Comparison of ENCODE assay signal across 11 cellular contexts in genomic region chr1:180003026-180003695, GRCh38. TPM values are rescaled to one million over a fixed set of nuclear protein-coding genes. Genes with fewer than 3 reads are reported as not detected.
DNase-seq lines count a peak whose midpoint lies in the region; ATAC-seq and TF ChIP-seq lines count a peak whose summit lies in the region.
"Had no signal": no experiment of that assay in that cellular context is flagged by ENCODE, and none has a peak within 500 bp of the region (broad histone marks: within the 10 kb centered on the region; RNA-seq: fewer than 3 reads in every experiment).

No MANE protein-coding gene starts in this region.

- peak; percentile 32 for DNase-seq in MV-4-11 (lab: John Stamatoyannopoulos, UW)
- DNase-seq in natural killer cell = no peak
- DNase-seq in tibial artery = no peak
- no peak for DNase-seq in activated CD8-positive, alpha-beta memory T cell treated with anti-CD3 and anti-CD28 coated beads, Interleukin-2, amount 50 U/mL, for 48 hours
- no peak for DNase-seq in right lobe of liver
- DNase-seq: activated naive CD8-positive, alpha-beta T cell treated with anti-CD3 and anti-CD28 coated beads for 36 hours had no signal

- H3K4me3 ChIP-seq in tibial artery = no peak overlapping the region
- H3K4me3 ChIP-seq in right lobe of liver = no peak overlapping the region
- H3K4me3 ChIP-seq: vagina had no signal

- H3K27ac Mint-ChIP-seq in natural killer cell = no peak overlapping the region
- H3K27ac Mint-ChIP-seq: activated naive CD8-positive, alpha-beta T cell treated with anti-CD3 and anti-CD28 coated beads for 36 hours had no signal

- intact Hi-C loops in natural killer cell (cut with micrococcal nuclease) = no loop called here
- intact Hi-C loops in tibial artery (cut with DNase I; ENCODE audit: low total_unique reads) = no loop called here
- intact Hi-C loops in right lobe of liver (cut with DNase I) = no loop called here

- H3K4me1 ChIP-seq in tibial artery (peaks cover 0 to 24% (median 2%) of the 10 kb centered on the region in 4 donors), right lobe of liver (peaks cover 0 to 4% (median 0%) of the 10 kb centered on the region in 4 donors)
- H3K4me1 ChIP-seq: vagina had no signal

- H3K36me3 Mint-ChIP-seq in natural killer cell = no peaks in the 10 kb centered on the region

- no peaks in the 10 kb centered on the region for H3K4me1 Mint-ChIP-seq in natural killer cell

- H3K27me3 ChIP-seq in tibial artery (no peaks in the 10 kb centered on the region), right lobe of liver (no peaks in the 10 kb centered on the region)
- H3K27me3 ChIP-seq: vagina had no signal

- no peaks in the 10 kb centered on the region for H3K9me3 Mint-ChIP-seq in natural killer cell

- H3K27ac ChIP-seq in tibial artery (no peak overlapping the region), right lobe of liver (no peak overlapping the region)
- H3K27ac ChIP-seq: vagina had no signal

- TF ChIP-seq CTCF in natural killer cell (IDR thresholded peaks at IDR 0.05) (no peak), tibial artery (IDR thresholded peaks at IDR 0.05) (no peak), right lobe of liver (IDR thresholded peaks at IDR 0.05) (no peak)

- H3K4me3 Mint-ChIP-seq in natural killer cell = no peak overlapping the region
- H3K4me3 Mint-ChIP-seq: activated naive CD8-positive, alpha-beta T cell treated with anti-CD3 and anti-CD28 coated beads for 36 hours had no signal

- no peaks in the 10 kb centered on the region for H3K9me3 ChIP-seq in tibial artery
- H3K9me3 ChIP-seq in right lobe of liver = no peaks in the 10 kb centered on the region
- H3K9me3 ChIP-seq: vagina had no signal

- TF ChIP-seq POLR2A in right lobe of liver (IDR thresholded peaks at IDR 0.05) = no peak

- ATAC-seq in GM18498 (IDR thresholded peaks at IDR 0.05; ENCODE audit: unreplicated experiment) = peak; percentile 85
- ATAC-seq in GM19455 (IDR thresholded peaks at IDR 0.05; ENCODE audit: unreplicated experiment) = peak; percentile 69
- peak; percentile 71 for ATAC-seq in HG02943 (IDR thresholded peaks at IDR 0.05; ENCODE audit: low read depth, unreplicated experiment)
- no peak for ATAC-seq in natural killer cell
- ATAC-seq in right lobe of liver = no peak
- ATAC-seq: activated CD4-positive, CD25-positive, alpha-beta regulatory T cell treated with anti-CD3 and anti-CD28 coated beads, Interleukin-2, amount 50 U/mL, for 24 hours had no signal

- H3K27me3 Mint-ChIP-seq in natural killer cell (ENCODE audit: low read depth in 2 of 2) = no peaks in the 10 kb centered on the region
- H3K27me3 Mint-ChIP-seq: activated naive CD8-positive, alpha-beta T cell treated with anti-CD3 and anti-CD28 coated beads for 36 hours had no signal

- WGBS in right lobe of liver (ENCODE audit: insufficient coverage, low coverage, low lambda C conversion rate, missing lambda C conversion rate) = 96% methylated on average over 3 of the region's 3 CpGs

- peaks cover 10 to 20% (median 12%) of the 10 kb centered on the region in 3 donors for H3K36me3 ChIP-seq in tibial artery
- peaks cover 0 to 4% (median 0%) of the 10 kb centered on the region in 4 donors for H3K36me3 ChIP-seq in right lobe of liver

RNA-seq across cellular contexts. Expression of gene CEP350, which starts 48.6 kb away (rescaled TPM):
- 10 to 100 TPM; 66.9 to 83.7 (median 75.3) TPM for total RNA-seq in natural killer cell
- 10 to 100 TPM; 15.6 to 24.6 (median 21.3) TPM for total RNA-seq in right lobe of liver

Comparison
In these comparisons a context has a peak if more than half of its experiments do, and no peak if none do; other contexts are left out.
1. ATAC-seq: peak in GM18498 (single experiment), GM19455 (single experiment) and HG02943 (single experiment); none in natural killer cell (0 of 3) and right lobe of liver (0 of 4).